ENCODE assay signal across 1 cellular context in the genomic region with DNA sequence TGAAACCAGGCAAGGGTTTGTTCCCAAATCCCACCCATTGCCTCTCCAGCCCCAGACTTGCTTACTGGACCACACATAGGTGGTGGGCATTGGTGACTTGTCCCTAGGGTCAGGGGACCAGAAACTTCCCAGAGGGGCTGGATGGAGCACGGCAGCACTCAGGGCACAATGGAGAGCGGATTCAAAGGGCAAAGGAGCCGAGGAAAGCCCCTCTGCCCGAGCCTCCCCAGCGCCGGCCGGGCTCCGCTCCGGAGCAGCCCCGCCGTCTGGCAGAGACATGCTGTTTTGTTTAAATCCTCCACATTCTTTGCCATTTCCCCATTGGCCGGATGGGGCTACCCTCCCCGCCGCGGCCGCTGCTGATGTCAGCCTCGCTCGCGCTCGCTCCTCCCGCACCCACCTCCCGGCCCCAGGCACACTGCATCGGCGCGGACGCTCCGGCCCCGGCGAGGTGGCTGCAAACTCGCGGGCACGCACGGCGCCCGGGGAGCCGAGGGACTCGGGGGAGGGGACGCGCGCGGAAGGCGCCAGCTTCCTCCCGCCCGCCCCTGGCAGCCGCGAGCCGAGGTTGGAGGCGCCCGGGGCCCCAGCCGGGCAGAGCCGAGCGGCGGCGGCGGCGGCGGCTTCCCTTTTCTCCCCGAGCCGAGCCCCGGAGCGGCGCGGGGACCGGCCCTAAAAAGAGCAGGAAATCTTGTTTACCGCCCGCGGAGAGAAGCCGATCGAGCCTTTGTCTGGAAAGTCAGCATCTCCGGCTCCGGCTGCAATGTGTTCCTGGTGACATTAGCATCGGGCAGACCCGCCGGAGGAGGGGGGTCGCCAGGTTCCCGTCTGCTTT.
TF ChIP-seq lines count a peak whose summit lies in the region.

Gene PITPNC1 (plus strand): TSS at position 390 of the 835 bp plus-strand sequence.

TF ChIP-seq in GM12878, 131 proteins besides CTCF, POLR2A, EP300 and RAD21 (continued from another document and continues in another):
- TF ChIP-seq E2F8 (IDR thresholded peaks at IDR 0.05; ENCODE audit: low read depth, partially characterized antibody): no peak
- peak; percentile 26 for TF ChIP-seq RELA (IDR thresholded peaks at IDR 0.05; ENCODE audit: borderline replicate concordance, partially characterized antibody)
- TF ChIP-seq, protein P1, sequence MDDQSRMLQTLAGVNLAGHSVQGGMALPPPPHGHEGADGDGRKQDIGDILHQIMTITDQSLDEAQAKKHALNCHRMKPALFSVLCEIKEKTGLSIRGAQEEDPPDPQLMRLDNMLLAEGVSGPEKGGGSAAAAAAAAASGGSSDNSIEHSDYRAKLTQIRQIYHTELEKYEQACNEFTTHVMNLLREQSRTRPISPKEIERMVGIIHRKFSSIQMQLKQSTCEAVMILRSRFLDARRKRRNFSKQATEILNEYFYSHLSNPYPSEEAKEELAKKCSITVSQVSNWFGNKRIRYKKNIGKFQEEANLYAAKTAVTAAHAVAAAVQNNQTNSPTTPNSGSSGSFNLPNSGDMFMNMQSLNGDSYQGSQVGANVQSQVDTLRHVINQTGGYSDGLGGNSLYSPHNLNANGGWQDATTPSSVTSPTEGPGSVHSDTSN (IDR thresholded peaks at IDR 0.05; ENCODE audit: insufficient replicate concordance, low read depth, low read length): no peak
- TF ChIP-seq, protein P2, sequence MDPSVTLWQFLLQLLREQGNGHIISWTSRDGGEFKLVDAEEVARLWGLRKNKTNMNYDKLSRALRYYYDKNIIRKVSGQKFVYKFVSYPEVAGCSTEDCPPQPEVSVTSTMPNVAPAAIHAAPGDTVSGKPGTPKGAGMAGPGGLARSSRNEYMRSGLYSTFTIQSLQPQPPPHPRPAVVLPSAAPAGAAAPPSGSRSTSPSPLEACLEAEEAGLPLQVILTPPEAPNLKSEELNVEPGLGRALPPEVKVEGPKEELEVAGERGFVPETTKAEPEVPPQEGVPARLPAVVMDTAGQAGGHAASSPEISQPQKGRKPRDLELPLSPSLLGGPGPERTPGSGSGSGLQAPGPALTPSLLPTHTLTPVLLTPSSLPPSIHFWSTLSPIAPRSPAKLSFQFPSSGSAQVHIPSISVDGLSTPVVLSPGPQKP (IDR thresholded peaks at IDR 0.05; ENCODE audit: low read depth, low read length): no peak
- TF ChIP-seq RBBP5 (conservative IDR thresholded peaks at IDR 0.05): no peak
- no peak for TF ChIP-seq STAT3 (IDR thresholded peaks at IDR 0.05; ENCODE audit: low read depth, low read length)
- no peak for TF ChIP-seq FOS (IDR thresholded peaks at IDR 0.05; ENCODE audit: borderline replicate concordance, extremely low read depth, insufficient read length)
- no peak for TF ChIP-seq POLR2AphosphoS2 (IDR thresholded peaks at IDR 0.05; ENCODE audit: low read depth, low read length)
- peak; percentile 64 for TF ChIP-seq NKRF (conservative IDR thresholded peaks at IDR 0.05)
- TF ChIP-seq NBN (IDR thresholded peaks at IDR 0.05): no peak
- TF ChIP-seq PKNOX1 (IDR thresholded peaks at IDR 0.05): no peak
- TF ChIP-seq EGR1 (IDR thresholded peaks at IDR 0.05; ENCODE audit: borderline replicate concordance in 1 of 2, low read depth in 2 of 2, low read length in 2 of 2): no peak
- TF ChIP-seq MTA3 (IDR thresholded peaks at IDR 0.05; ENCODE audit: borderline replicate concordance, low read length): no peak
- peak; percentile 55 for TF ChIP-seq NR2F1 (conservative IDR thresholded peaks at IDR 0.05)
- TF ChIP-seq SMC3 (IDR thresholded peaks at IDR 0.05; ENCODE audit: borderline replicate concordance, low read length): no peak
- TF ChIP-seq KLF5 (IDR thresholded peaks at IDR 0.05; ENCODE audit: partially characterized antibody): no peak
- no peak for TF ChIP-seq SIX5 (IDR thresholded peaks at IDR 0.05; ENCODE audit: low read depth, low read length, severe bottlenecking)
- TF ChIP-seq ZBTB33 (IDR thresholded peaks at IDR 0.05): no peak
- TF ChIP-seq STAT1 (conservative IDR thresholded peaks at IDR 0.05): no peak
- 0 out of 2 replicates have a peak, but pooled peaks have one; percentile 13 for TF ChIP-seq TCF12 (IDR thresholded peaks at IDR 0.05; ENCODE audit: low read depth, low read length)
- TF ChIP-seq YY1 (IDR thresholded peaks at IDR 0.05; ENCODE audit: low read depth, low read length): peak; percentile 49
- TF ChIP-seq SIN3A (IDR thresholded peaks at IDR 0.05; ENCODE audit: low read depth, low read length): peak; percentile 91; the same call in 1 of the 2 replicates
- no peak for TF ChIP-seq ZNF274 (IDR thresholded peaks at IDR 0.05; ENCODE audit: insufficient read depth, insufficient read length)
- TF ChIP-seq WRNIP1 (IDR thresholded peaks at IDR 0.05; ENCODE audit: borderline replicate concordance, low read depth, low read length): no peak
- TF ChIP-seq ATF3 (IDR thresholded peaks at IDR 0.05; ENCODE audit: borderline replicate concordance, extremely low read depth, low read depth, low read length): no peak
- no peak; the same call in 2 of the 3 replicates for TF ChIP-seq POU2F2 (IDR thresholded peaks at IDR 0.05; ENCODE audit: borderline replicate concordance, low read depth, low read length)
- no peak for TF ChIP-seq SRF (IDR thresholded peaks at IDR 0.05; ENCODE audit: low read depth in 2 of 2, low read length in 2 of 2)
- TF ChIP-seq ZBTB4 (CRISPR knock-in tag; IDR thresholded peaks at IDR 0.05): no peak
- no peak for TF ChIP-seq SREBF2 (IDR thresholded peaks at IDR 0.05; ENCODE audit: low read length)
- peak; percentile 45 to 80; a peak in 3 of 4 replicates for TF ChIP-seq BHLHE40 (IDR thresholded peaks at IDR 0.05; ENCODE audit: borderline replicate concordance in 1 of 2, low read depth in 2 of 2, low read length in 1 of 2)
- TF ChIP-seq BCLAF1 (IDR thresholded peaks at IDR 0.05): 0 out of 2 replicates have a peak, but pooled peaks have one; percentile 53
- TF ChIP-seq JUNB (IDR thresholded peaks at IDR 0.05): no peak
- TF ChIP-seq CEBPB (IDR thresholded peaks at IDR 0.05; ENCODE audit: borderline replicate concordance in 1 of 2, low read depth in 2 of 2, low read length in 2 of 2): no peak
- peak; percentile 87; the same call in 1 of the 2 replicates for TF ChIP-seq NFXL1 (IDR thresholded peaks at IDR 0.05; ENCODE audit: borderline replicate concordance)
- no peak for TF ChIP-seq NFYA (IDR thresholded peaks at IDR 0.05; ENCODE audit: borderline replicate concordance, low read depth, low read length)
- TF ChIP-seq ZNF207 (IDR thresholded peaks at IDR 0.05; ENCODE audit: borderline replicate concordance): no peak; the same call in 1 of the 2 replicates
- peak; percentile 85 for TF ChIP-seq BACH1 (IDR thresholded peaks at IDR 0.05; ENCODE audit: borderline replicate concordance)
